In the genomic region with DNA sequence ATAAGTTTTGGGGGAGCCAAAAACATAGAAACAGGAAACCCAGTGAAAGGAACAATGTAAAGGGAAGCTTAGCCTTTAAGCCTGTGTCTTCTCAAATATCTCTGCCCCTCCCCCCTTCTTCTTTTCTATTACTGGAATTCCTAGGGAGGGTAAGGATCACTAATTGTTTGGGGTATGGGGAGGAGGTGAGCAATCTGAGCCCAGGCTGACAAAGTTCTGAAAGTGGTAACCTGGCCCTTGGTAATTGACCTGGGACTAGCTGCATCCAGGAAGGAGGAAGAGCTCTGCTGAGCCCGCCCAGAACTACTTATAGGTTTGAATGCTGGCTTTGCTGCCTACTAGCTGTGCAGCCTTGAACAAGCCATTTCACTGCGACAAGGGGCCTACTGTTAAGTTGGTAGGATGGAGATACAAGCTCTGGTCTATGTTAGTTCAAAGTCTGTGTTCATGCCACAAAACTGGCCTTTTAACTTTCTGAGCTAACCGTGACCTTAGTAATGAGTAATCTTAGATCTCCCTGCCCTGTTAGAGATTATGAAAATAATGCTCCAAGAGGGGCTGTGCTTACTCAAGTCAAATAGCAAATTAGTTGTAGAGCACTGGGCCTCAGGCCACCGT, we compare ENCODE assay signal across 1 cellular context.
TF ChIP-seq lines count a peak whose summit lies in the region.

No MANE protein-coding gene starts in this region.

TF ChIP-seq in HepG2, 621 proteins besides CTCF, POLR2A, EP300 and RAD21 (continued from another document and continues in another):
- TF ChIP-seq, protein P1, sequence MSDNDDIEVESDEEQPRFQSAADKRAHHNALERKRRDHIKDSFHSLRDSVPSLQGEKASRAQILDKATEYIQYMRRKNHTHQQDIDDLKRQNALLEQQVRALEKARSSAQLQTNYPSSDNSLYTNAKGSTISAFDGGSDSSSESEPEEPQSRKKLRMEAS (IDR thresholded peaks at IDR 0.05): no peak
- TF ChIP-seq CREB1 (IDR thresholded peaks at IDR 0.05): no peak
- no peak for TF ChIP-seq CREB1 (CRISPR knock-in tag; IDR thresholded peaks at IDR 0.05)
- TF ChIP-seq DNMT1 (CRISPR knock-in tag; IDR thresholded peaks at IDR 0.05): no peak
- no peak for TF ChIP-seq ZNF501 (CRISPR knock-in tag; IDR thresholded peaks at IDR 0.05)
- TF ChIP-seq HOXA5 (CRISPR knock-in tag; IDR thresholded peaks at IDR 0.05): no peak
- no peak for TF ChIP-seq SMYD3 (CRISPR knock-in tag; IDR thresholded peaks at IDR 0.05)
- TF ChIP-seq, protein P2, sequence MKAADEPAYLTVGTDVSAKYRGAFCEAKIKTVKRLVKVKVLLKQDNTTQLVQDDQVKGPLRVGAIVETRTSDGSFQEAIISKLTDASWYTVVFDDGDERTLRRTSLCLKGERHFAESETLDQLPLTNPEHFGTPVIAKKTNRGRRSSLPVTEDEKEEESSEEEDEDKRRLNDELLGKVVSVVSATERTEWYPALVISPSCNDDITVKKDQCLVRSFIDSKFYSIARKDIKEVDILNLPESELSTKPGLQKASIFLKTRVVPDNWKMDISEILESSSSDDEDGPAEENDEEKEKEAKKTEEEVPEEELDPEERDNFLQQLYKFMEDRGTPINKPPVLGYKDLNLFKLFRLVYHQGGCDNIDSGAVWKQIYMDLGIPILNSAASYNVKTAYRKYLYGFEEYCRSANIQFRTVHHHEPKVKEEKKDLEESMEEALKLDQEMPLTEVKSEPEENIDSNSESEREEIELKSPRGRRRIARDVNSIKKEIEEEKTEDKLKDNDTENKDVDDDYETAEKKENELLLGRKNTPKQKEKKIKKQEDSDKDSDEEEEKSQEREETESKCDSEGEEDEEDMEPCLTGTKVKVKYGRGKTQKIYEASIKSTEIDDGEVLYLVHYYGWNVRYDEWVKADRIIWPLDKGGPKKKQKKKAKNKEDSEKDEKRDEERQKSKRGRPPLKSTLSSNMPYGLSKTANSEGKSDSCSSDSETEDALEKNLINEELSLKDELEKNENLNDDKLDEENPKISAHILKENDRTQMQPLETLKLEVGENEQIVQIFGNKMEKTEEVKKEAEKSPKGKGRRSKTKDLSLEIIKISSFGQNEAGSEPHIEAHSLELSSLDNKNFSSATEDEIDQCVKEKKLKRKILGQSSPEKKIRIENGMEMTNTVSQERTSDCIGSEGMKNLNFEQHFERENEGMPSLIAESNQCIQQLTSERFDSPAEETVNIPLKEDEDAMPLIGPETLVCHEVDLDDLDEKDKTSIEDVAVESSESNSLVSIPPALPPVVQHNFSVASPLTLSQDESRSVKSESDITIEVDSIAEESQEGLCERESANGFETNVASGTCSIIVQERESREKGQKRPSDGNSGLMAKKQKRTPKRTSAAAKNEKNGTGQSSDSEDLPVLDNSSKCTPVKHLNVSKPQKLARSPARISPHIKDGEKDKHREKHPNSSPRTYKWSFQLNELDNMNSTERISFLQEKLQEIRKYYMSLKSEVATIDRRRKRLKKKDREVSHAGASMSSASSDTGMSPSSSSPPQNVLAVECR (CRISPR knock-in tag; IDR thresholded peaks at IDR 0.05; ENCODE audit: borderline replicate concordance): peak; percentile 23; the same call in 1 of the 2 replicates
- no peak for TF ChIP-seq TOE1 (CRISPR knock-in tag; IDR thresholded peaks at IDR 0.05)
- no peak for TF ChIP-seq SATB2 (CRISPR knock-in tag; IDR thresholded peaks at IDR 0.05)
- TF ChIP-seq ZNF652 (CRISPR knock-in tag; IDR thresholded peaks at IDR 0.05; ENCODE audit: borderline replicate concordance, low read depth): no peak
- no peak for TF ChIP-seq RBM22 (optimal IDR thresholded peaks at IDR 0.05; ENCODE audit: low read length)
- TF ChIP-seq, protein P3, sequence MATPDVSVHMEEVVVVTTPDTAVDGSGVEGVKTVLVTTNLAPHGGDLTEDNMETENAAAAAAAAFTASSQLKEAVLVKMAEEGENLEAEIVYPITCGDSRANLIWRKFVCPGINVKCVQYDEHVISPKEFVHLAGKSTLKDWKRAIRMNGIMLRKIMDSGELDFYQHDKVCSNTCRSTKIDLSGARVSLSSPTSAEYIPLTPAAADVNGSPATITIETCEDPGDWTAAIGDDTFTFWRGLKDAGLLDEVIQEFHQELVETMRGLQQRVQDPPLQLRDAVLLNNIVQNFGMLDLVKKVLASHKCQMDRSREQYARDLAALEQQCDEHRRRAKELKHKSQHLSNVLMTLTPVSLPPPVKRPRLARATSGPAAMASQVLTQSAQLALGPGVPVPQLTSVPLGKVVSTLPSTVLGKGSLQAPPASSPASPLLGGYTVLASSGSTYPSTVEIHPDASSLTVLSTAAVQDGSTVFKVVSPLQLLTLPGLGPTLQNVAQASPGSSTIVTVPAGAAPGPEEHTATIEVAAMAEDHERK (CRISPR knock-in tag; IDR thresholded peaks at IDR 0.05; ENCODE audit: low read depth): no peak
- no peak for TF ChIP-seq ZNF460 (CRISPR knock-in tag; IDR thresholded peaks at IDR 0.05; ENCODE audit: borderline replicate concordance)
- TF ChIP-seq PHF5A (CRISPR knock-in tag; IDR thresholded peaks at IDR 0.05; ENCODE audit: low read depth, unreplicated experiment): no peak
- TF ChIP-seq ZNF484 (CRISPR knock-in tag; IDR thresholded peaks at IDR 0.05; ENCODE audit: borderline replicate concordance, low read depth): no peak
- TF ChIP-seq GATA4 (IDR thresholded peaks at IDR 0.05; ENCODE audit: borderline replicate concordance, low read depth): no peak
- TF ChIP-seq TP53 (CRISPR knock-in tag; conservative IDR thresholded peaks at IDR 0.05): no peak
- no peak for TF ChIP-seq ZNF674 (CRISPR knock-in tag; IDR thresholded peaks at IDR 0.05; ENCODE audit: low read depth)
- TF ChIP-seq, protein P4, sequence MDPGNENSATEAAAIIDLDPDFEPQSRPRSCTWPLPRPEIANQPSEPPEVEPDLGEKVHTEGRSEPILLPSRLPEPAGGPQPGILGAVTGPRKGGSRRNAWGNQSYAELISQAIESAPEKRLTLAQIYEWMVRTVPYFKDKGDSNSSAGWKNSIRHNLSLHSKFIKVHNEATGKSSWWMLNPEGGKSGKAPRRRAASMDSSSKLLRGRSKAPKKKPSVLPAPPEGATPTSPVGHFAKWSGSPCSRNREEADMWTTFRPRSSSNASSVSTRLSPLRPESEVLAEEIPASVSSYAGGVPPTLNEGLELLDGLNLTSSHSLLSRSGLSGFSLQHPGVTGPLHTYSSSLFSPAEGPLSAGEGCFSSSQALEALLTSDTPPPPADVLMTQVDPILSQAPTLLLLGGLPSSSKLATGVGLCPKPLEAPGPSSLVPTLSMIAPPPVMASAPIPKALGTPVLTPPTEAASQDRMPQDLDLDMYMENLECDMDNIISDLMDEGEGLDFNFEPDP (CRISPR knock-in tag; conservative IDR thresholded peaks at IDR 0.05): no peak
- no peak for TF ChIP-seq SP1 (IDR thresholded peaks at IDR 0.05)
- no peak for TF ChIP-seq SP1 (CRISPR knock-in tag; IDR thresholded peaks at IDR 0.05)
- 0 out of 2 replicates have a peak, but pooled peaks have one; percentile 22 for TF ChIP-seq BCL6 (CRISPR knock-in tag; IDR thresholded peaks at IDR 0.05)
- no peak for TF ChIP-seq CCAR2 (optimal IDR thresholded peaks at IDR 0.05; ENCODE audit: low read depth, low read length)
- TF ChIP-seq, protein P5, sequence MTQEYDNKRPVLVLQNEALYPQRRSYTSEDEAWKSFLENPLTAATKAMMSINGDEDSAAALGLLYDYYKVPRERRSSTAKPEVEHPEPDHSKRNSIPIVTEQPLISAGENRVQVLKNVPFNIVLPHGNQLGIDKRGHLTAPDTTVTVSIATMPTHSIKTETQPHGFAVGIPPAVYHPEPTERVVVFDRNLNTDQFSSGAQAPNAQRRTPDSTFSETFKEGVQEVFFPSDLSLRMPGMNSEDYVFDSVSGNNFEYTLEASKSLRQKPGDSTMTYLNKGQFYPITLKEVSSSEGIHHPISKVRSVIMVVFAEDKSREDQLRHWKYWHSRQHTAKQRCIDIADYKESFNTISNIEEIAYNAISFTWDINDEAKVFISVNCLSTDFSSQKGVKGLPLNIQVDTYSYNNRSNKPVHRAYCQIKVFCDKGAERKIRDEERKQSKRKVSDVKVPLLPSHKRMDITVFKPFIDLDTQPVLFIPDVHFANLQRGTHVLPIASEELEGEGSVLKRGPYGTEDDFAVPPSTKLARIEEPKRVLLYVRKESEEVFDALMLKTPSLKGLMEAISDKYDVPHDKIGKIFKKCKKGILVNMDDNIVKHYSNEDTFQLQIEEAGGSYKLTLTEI (CRISPR knock-in tag; conservative IDR thresholded peaks at IDR 0.05): no peak
- TF ChIP-seq CENPT (CRISPR knock-in tag; IDR thresholded peaks at IDR 0.05; ENCODE audit: low read depth): no peak
- TF ChIP-seq ZNF326 (CRISPR knock-in tag; IDR thresholded peaks at IDR 0.05; ENCODE audit: borderline replicate concordance): no peak
- TF ChIP-seq NFIC (IDR thresholded peaks at IDR 0.05; ENCODE audit: low read length): no peak
- TF ChIP-seq, protein P6, sequence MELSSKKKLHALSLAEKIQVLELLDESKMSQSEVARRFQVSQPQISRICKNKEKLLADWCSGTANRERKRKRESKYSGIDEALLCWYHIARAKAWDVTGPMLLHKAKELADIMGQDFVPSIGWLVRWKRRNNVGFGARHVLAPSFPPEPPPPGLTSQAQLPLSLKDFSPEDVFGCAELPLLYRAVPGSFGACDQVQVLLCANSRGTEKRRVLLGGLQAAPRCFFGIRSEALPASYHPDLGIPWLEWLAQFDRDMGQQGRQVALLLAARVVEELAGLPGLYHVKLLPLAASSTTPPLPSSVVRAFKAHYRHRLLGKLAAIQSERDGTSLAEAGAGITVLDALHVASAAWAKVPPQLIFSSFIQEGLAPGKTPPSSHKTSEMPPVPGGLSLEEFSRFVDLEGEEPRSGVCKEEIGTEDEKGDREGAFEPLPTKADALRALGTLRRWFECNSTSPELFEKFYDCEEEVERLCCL (CRISPR knock-in tag; IDR thresholded peaks at IDR 0.05; ENCODE audit: borderline replicate concordance): no peak
- no peak for TF ChIP-seq ZNF432 (CRISPR knock-in tag; IDR thresholded peaks at IDR 0.05; ENCODE audit: borderline replicate concordance)
- TF ChIP-seq, protein P7, sequence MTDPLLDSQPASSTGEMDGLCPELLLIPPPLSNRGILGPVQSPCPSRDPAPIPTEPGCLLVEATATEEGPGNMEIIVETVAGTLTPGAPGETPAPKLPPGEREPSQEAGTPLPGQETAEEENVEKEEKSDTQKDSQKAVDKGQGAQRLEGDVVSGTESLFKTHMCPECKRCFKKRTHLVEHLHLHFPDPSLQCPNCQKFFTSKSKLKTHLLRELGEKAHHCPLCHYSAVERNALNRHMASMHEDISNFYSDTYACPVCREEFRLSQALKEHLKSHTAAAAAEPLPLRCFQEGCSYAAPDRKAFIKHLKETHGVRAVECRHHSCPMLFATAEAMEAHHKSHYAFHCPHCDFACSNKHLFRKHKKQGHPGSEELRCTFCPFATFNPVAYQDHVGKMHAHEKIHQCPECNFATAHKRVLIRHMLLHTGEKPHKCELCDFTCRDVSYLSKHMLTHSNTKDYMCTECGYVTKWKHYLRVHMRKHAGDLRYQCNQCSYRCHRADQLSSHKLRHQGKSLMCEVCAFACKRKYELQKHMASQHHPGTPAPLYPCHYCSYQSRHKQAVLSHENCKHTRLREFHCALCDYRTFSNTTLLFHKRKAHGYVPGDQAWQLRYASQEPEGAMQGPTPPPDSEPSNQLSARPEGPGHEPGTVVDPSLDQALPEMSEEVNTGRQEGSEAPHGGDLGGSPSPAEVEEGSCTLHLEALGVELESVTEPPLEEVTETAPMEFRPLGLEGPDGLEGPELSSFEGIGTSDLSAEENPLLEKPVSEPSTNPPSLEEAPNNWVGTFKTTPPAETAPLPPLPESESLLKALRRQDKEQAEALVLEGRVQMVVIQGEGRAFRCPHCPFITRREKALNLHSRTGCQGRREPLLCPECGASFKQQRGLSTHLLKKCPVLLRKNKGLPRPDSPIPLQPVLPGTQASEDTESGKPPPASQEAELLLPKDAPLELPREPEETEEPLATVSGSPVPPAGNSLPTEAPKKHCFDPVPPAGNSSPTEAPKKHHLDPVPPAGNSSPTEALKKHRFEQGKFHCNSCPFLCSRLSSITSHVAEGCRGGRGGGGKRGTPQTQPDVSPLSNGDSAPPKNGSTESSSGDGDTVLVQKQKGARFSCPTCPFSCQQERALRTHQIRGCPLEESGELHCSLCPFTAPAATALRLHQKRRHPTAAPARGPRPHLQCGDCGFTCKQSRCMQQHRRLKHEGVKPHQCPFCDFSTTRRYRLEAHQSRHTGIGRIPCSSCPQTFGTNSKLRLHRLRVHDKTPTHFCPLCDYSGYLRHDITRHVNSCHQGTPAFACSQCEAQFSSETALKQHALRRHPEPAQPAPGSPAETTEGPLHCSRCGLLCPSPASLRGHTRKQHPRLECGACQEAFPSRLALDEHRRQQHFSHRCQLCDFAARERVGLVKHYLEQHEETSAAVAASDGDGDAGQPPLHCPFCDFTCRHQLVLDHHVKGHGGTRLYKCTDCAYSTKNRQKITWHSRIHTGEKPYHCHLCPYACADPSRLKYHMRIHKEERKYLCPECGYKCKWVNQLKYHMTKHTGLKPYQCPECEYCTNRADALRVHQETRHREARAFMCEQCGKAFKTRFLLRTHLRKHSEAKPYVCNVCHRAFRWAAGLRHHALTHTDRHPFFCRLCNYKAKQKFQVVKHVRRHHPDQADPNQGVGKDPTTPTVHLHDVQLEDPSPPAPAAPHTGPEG (CRISPR knock-in tag; IDR thresholded peaks at IDR 0.05): no peak
- no peak for TF ChIP-seq ZNF468 (CRISPR knock-in tag; IDR thresholded peaks at IDR 0.05)
- no peak for TF ChIP-seq ZNF607 (CRISPR knock-in tag; IDR thresholded peaks at IDR 0.05; ENCODE audit: borderline replicate concordance)
- TF ChIP-seq CEBPB (IDR thresholded peaks at IDR 0.05; ENCODE audit: borderline replicate concordance, low read depth, low read length): no peak
- no peak for TF ChIP-seq SOX13 (IDR thresholded peaks at IDR 0.05)
- peak in 1 of 2 experiments; percentile 40; a peak in 1 of 4 replicates for TF ChIP-seq SOX13 (CRISPR knock-in tag; conservative IDR thresholded peaks at IDR 0.05 in 1 of 2, IDR thresholded peaks at IDR 0.05 in 1 of 2)
- no peak for TF ChIP-seq KLF13 (CRISPR knock-in tag; IDR thresholded peaks at IDR 0.05)
- TF ChIP-seq NCOA5 (CRISPR knock-in tag; IDR thresholded peaks at IDR 0.05): no peak
- TF ChIP-seq ZNF792 (CRISPR knock-in tag; IDR thresholded peaks at IDR 0.05): 0 out of 2 replicates have a peak, but pooled peaks have one; percentile 24
- TF ChIP-seq, protein P8, sequence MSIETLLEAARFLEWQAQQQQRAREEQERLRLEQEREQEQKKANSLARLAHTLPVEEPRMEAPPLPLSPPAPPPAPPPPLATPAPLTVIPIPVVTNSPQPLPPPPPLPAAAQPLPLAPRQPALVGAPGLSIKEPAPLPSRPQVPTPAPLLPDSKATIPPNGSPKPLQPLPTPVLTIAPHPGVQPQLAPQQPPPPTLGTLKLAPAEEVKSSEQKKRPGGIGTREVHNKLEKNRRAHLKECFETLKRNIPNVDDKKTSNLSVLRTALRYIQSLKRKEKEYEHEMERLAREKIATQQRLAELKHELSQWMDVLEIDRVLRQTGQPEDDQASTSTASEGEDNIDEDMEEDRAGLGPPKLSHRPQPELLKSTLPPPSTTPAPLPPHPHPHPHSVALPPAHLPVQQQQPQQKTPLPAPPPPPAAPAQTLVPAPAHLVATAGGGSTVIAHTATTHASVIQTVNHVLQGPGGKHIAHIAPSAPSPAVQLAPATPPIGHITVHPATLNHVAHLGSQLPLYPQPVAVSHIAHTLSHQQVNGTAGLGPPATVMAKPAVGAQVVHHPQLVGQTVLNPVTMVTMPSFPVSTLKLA (IDR thresholded peaks at IDR 0.05): no peak
- peak; percentile 62; the same call in 1 of the 2 replicates for TF ChIP-seq NR2F2 (IDR thresholded peaks at IDR 0.05; ENCODE audit: borderline replicate concordance, low read depth)
- TF ChIP-seq ZSCAN21 (CRISPR knock-in tag; IDR thresholded peaks at IDR 0.05; ENCODE audit: borderline replicate concordance): no peak
- no peak for TF ChIP-seq ZNF768 (CRISPR knock-in tag; IDR thresholded peaks at IDR 0.05)
- TF ChIP-seq ZBTB7B (CRISPR knock-in tag; IDR thresholded peaks at IDR 0.05): no peak
- TF ChIP-seq TBL1XR1 (IDR thresholded peaks at IDR 0.05; ENCODE audit: borderline replicate concordance, low read length, partially characterized antibody): no peak
- no peak for TF ChIP-seq GATAD1 (CRISPR knock-in tag; IDR thresholded peaks at IDR 0.05)
